Comparison of ENCODE assay signal across 8 cellular contexts in the genomic region with DNA sequence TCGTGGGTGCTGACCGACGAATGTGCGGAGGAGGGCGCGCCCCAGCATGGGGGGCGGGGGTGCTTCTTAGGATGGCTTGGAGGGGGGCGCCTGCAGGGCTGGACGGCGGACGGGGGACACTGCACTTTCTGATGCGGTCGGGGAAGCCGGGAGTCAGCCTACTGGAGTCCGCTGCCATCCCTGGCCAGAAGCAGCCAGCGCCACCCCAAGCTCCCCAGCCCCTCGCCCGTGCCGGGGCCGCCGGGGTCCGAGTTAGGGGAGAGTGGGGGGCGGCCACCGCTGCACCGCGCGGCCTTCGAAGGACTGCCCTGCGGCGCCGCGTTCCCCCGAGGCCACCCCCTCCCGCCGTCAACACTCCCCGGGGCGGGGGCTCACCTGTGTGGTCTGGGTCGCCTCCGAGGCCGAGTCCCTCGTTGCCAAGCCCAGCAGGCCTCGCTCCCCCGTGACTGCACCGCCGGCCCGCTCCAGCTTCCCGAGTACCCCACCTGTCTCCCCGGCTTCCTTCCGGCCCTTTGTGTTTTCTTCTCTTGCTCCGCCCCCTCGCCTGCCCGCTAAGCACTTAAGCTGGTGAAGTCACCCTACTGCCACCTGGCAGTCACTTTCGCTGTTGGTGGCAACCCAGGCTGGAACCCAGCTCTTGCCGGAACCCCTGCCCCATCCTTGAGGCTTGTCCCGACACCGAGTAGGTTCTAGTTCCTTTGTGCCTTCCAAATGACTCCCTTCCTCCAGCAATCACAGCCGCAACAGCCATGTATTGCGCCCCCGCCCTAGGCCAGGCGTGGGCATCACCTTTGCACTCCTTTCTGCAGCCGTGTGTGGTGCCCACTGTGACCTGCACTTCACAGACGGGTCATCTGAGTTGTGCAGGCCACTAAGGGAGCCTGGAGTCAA. TPM values are rescaled to one million over a fixed set of nuclear protein-coding genes. Genes with fewer than 3 reads are reported as not detected.
DNase-seq lines count a peak whose midpoint lies in the region; ATAC-seq and TF ChIP-seq lines count a peak whose summit lies in the region.

A gene with protein sequence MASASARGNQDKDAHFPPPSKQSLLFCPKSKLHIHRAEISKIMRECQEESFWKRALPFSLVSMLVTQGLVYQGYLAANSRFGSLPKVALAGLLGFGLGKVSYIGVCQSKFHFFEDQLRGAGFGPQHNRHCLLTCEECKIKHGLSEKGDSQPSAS (minus strand): TSS at position 492 of the 891 bp plus-strand sequence. CDS start 2,225 bp downstream, outside the sequence.

- no peaks in the 10 kb centered on the region for H3K27me3 ChIP-seq in cardiac muscle cell

- no peak for TF ChIP-seq CTCF in cardiac muscle cell (IDR thresholded peaks at IDR 0.05; ENCODE audit: low read depth, low read length)

- peak within 1 kb of the TSS; percentile 74 for H3K4me3 ChIP-seq in cardiac muscle cell

- no peaks in the 10 kb centered on the region for H3K9me3 ChIP-seq in KOPT-K1 (ENCODE audit: insufficient read depth, low read length, poor library complexity, severe bottlenecking)
- H3K9me3 ChIP-seq in cardiac muscle cell (ENCODE audit: low read depth): no peaks in the 10 kb centered on the region

- peak; percentile 98 for ATAC-seq in GM21717 (IDR thresholded peaks at IDR 0.05; ENCODE audit: unreplicated experiment)

- no peaks in the 10 kb centered on the region for H3K4me1 ChIP-seq in cardiac muscle cell (ENCODE audit: low read depth)

- H3K27ac ChIP-seq in KOPT-K1 (ENCODE audit: low read depth, low read length, poor library complexity, severe bottlenecking): peak within 1 kb of the TSS; percentile 78
- H3K27ac ChIP-seq in cardiac muscle cell: no peak within 1 kb of the TSS

- H3K36me3 ChIP-seq in KOPT-K1 (ENCODE audit: insufficient read depth, low read length) (peaks cover 27% of the 10 kb centered on the region), cardiac muscle cell (no peaks in the 10 kb centered on the region)

- DNase-seq in Daoy (ENCODE audit: low read depth) (peak; percentile 84), RPMI7951 (ENCODE audit: low read depth) (peak; percentile 39), cardiac muscle cell (ENCODE audit: low read depth in 1 of 2, low spot score in 1 of 2) (peak; percentile 39 to 52), renal cortical epithelial cell (ENCODE audit: low read depth) (peak; percentile 56), COLO829 (ENCODE audit: low spot score) (no peak)
- DNase-seq in activated naive CD4-positive, alpha-beta T cell treated with Interleukin-2 at 50 U/mL for 16 hours: peak; percentile 83

RNA-seq across cellular contexts. Expression of the gene that starts here (rescaled TPM):
- total RNA-seq in Daoy (2014; rRNA removed; shearing (Covaris generic)): 83.1 and 106 TPM in 2 replicates
- total RNA-seq in RPMI7951 (2014; rRNA removed; shearing (Covaris generic)): 20.5 and 40.0 TPM in 2 replicates
- 14.5 and 20.0 TPM in 2 replicates for total RNA-seq in cardiac muscle cell
- 87.3 and 88.0 TPM in 2 replicates for polyA plus RNA-seq in cardiac muscle cell
- 66.7 and 239 TPM in 2 replicates for total RNA-seq in renal cortical epithelial cell
